28 cellular contexts compared by ENCODE assay signal in the genomic region with DNA sequence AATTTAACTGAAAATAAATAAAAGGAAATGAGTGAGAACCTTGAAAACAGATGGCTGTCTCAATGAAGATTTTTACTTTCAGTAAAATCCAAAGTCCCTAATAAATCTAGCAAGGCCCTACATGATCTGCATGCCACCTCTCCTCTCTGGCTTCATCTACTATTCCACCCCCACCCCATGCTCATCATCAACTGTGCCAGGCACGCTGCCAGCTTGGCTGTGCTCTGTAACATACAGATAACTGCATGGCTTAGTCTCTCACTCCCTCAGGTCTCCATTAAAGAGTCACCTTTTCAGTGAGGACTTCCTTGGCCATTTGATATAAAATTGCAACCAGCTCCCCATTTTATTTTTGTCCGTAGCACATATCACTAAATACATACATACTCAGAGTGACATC. TPM values are rescaled to one million over a fixed set of nuclear protein-coding genes. Genes with fewer than 3 reads are reported as not detected.
"Had no signal": no experiment of that assay in that cellular context is flagged by ENCODE, and none has a peak within 500 bp of the region (broad histone marks: within the 10 kb centered on the region; RNA-seq: fewer than 3 reads in every experiment).

No MANE protein-coding gene starts in this region.

- H3K9me3 ChIP-seq: Peyer's patch had no signal

- H3K4me3 ChIP-seq: breast epithelium, Peyer's patch had no signal

- DNase-seq: activated CD4-positive, alpha-beta memory T cell treated with anti-CD3 and anti-CD28 coated beads, Interleukin-2, amount 10 ng/mL, durations not matched to agents 7 days and 5 days; activated CD4-positive, alpha-beta T cell treated with anti-CD3 and anti-CD28 coated beads, Interleukin-2, amount 50 U/mL, for 1 hour; activated CD4-positive, CD25-positive, alpha-beta regulatory T cell; activated effector memory CD4-positive, alpha-beta T cell treated with Interleukin-2 at 50 U/mL for 16 hours; activated naive CD4-positive, alpha-beta T cell; activated T-cell treated with anti-CD3 and anti-CD28 coated beads, Interleukin-2, amount 50 U/mL, for 1 hour; aorta; central memory CD4-positive, alpha-beta T cell; Kasumi-1; KBM-7; NCI-H1048; NCI-H146; NCI-H1930; NCI-H2171; NCI-H2227 treated with DMSO at 0.1 percent for 48 hours; NCI-H446 treated with DMSO at 0.1 percent for 48 hours; NCI-H524 treated with DMSO at 0.1 percent for 48 hours; NCI-H774; NK-92 treated with Interleukin-12 subunit alpha and Interleukin-12 subunit beta, amount 100 ng/mL, for 24 hours; Peyer's patch; SHP77 treated with DMSO at 0.1 percent for 48 hours had no signal

- H3K27ac ChIP-seq: breast epithelium, Peyer's patch, RWPE1, VCaP had no signal

- H3K27me3 ChIP-seq: Peyer's patch had no signal

- H3K4me1 ChIP-seq: breast epithelium, Peyer's patch had no signal

- H3K36me3 ChIP-seq: breast epithelium, Peyer's patch had no signal

RNA-seq across cellular contexts. Expression of gene RGSL1, which starts 26.7 kb away (rescaled TPM):
- total RNA-seq: activated CD4-positive, alpha-beta memory T cell treated with anti-CD3 and anti-CD28 coated beads, Interleukin-2, amount 10 ng/mL, durations not matched to agents 7 days and 5 days; activated CD8-positive, alpha-beta memory T cell treated with anti-CD3 and anti-CD28 coated beads for 36 hours; activated T-helper 1 cell treated with anti-CD3 and anti-CD28 coated beads, Interleukin-12 subunit alpha, Interleukin-12 subunit beta, Interleukin-2, Interleukin-4 antibody, amounts not matched to agents 30 ng/mL and 10 ng/mL and 1 ng/mL, durations not matched to agents 14 hours and 24 hours and 36 hours; aorta; breast epithelium; chondrocyte; Peyer's patch; SK-MEL-5 had no signal
- polyA plus RNA-seq: aorta had no signal
